1 cellular context compared by ENCODE assay signal in the genomic region with DNA sequence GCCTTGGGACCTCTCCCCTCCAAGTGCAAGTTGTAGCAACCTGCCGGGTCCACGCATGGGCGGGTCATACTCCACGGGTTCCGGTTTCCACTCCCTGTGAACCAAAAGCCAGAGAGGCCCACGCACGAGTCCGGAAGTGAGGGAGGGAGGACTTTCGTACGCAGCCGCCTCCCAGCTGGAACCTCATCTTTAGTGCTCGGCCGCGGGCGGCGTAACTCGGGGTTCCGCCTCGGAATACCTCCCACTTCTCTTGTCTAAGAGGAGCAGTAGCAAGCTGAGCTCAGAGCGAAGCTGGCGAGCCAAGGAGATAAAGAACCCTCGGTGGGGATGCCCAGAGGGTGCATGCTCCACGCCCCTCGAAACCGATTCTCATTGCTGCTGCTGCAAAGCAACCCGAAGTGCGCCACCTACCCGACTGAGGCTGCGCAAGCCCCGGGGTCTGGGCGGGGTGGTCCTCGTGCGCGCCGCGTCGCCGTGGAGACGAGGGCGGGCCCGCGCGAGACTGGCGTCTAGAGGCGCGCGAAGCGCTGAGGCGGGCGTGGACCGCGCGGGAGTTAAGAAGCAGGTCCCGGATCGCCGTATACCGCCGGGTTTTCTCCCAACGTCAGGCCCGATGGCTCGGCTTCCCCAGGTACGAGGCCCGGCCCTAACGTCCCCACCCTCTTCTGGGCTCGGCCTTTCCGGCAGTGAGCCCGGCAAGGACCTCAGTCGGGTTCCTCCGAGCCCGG.
TF ChIP-seq lines count a peak whose summit lies in the region.

Gene SFI1 (plus strand): TSS at position 530 of the 728 bp plus-strand sequence. CDS start 11,749 bp downstream, outside the sequence.

TF ChIP-seq in HEK293, 187 proteins besides CTCF, POLR2A, EP300 and RAD21 (continued from another document and continues in another):
- TF ChIP-seq INSM2 (tag by site-specific recombination; IDR thresholded peaks at IDR 0.05), result no peak; the same call in 1 of the 2 replicates
- no peak for TF ChIP-seq ZNF48 (tag by site-specific recombination; IDR thresholded peaks at IDR 0.05)
- no peak for TF ChIP-seq ZNF155 (tag by site-specific recombination; IDR thresholded peaks at IDR 0.05)
- TF ChIP-seq ZFP37 (tag by site-specific recombination; IDR thresholded peaks at IDR 0.05), result 0 out of 2 replicates have a peak, but pooled peaks have one; percentile 39
- TF ChIP-seq ZSCAN5A (tag by site-specific recombination; IDR thresholded peaks at IDR 0.05), result peak; percentile 7; the same call in 1 of the 2 replicates
- TF ChIP-seq ZNF510 (tag by site-specific recombination; IDR thresholded peaks at IDR 0.05; ENCODE audit: insufficient replicate concordance), result no peak
- TF ChIP-seq TRIM28 (IDR thresholded peaks at IDR 0.05; ENCODE audit: borderline replicate concordance, low read length), result no peak
- TF ChIP-seq ZNF133 (tag by site-specific recombination; IDR thresholded peaks at IDR 0.05), result no peak
- peak; percentile 59; the same call in 1 of the 2 replicates for TF ChIP-seq KLF16 (tag by site-specific recombination; IDR thresholded peaks at IDR 0.05)
- no peak for TF ChIP-seq ZNF239 (tag by site-specific recombination; IDR thresholded peaks at IDR 0.05)
- TF ChIP-seq, protein P1, sequence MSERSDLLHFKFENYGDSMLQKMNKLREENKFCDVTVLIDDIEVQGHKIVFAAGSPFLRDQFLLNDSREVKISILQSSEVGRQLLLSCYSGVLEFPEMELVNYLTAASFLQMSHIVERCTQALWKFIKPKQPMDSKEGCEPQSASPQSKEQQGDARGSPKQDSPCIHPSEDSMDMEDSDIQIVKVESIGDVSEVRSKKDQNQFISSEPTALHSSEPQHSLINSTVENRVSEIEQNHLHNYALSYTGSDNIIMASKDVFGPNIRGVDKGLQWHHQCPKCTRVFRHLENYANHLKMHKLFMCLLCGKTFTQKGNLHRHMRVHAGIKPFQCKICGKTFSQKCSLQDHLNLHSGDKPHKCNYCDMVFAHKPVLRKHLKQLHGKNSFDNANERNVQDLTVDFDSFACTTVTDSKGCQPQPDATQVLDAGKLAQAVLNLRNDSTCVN (tag by site-specific recombination; optimal IDR thresholded peaks at IDR 0.05), result peak; percentile 98
- TF ChIP-seq ZNF398 (tag by site-specific recombination; IDR thresholded peaks at IDR 0.05), result peak; percentile 65
- 0 out of 2 replicates have a peak, but pooled peaks have one; percentile 56 for TF ChIP-seq ZBTB20 (tag by site-specific recombination; IDR thresholded peaks at IDR 0.05)
- TF ChIP-seq ZNF777 (tag by site-specific recombination; IDR thresholded peaks at IDR 0.05; ENCODE audit: borderline replicate concordance), result no peak; the same call in 1 of the 2 replicates
- TF ChIP-seq ZNF600 (tag by site-specific recombination; IDR thresholded peaks at IDR 0.05), result 0 out of 2 replicates have a peak, but pooled peaks have one; percentile 7
- no peak for TF ChIP-seq REPIN1 (tag by site-specific recombination; IDR thresholded peaks at IDR 0.05; ENCODE audit: low read depth)
- peak; percentile 76 for TF ChIP-seq ZBTB10 (tag by site-specific recombination; IDR thresholded peaks at IDR 0.05)
- TF ChIP-seq ZNF2 (tag by site-specific recombination; IDR thresholded peaks at IDR 0.05), result 0 out of 2 replicates have a peak, but pooled peaks have one; percentile 17
- TF ChIP-seq ZNF677 (tag by site-specific recombination; IDR thresholded peaks at IDR 0.05), result no peak
- TF ChIP-seq ZNF791 (tag by site-specific recombination; IDR thresholded peaks at IDR 0.05), result no peak
- TF ChIP-seq, protein P2, sequence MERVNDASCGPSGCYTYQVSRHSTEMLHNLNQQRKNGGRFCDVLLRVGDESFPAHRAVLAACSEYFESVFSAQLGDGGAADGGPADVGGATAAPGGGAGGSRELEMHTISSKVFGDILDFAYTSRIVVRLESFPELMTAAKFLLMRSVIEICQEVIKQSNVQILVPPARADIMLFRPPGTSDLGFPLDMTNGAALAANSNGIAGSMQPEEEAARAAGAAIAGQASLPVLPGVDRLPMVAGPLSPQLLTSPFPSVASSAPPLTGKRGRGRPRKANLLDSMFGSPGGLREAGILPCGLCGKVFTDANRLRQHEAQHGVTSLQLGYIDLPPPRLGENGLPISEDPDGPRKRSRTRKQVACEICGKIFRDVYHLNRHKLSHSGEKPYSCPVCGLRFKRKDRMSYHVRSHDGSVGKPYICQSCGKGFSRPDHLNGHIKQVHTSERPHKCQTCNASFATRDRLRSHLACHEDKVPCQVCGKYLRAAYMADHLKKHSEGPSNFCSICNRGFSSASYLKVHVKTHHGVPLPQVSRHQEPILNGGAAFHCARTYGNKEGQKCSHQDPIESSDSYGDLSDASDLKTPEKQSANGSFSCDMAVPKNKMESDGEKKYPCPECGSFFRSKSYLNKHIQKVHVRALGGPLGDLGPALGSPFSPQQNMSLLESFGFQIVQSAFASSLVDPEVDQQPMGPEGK (tag by site-specific recombination; IDR thresholded peaks at IDR 0.05), result peak; percentile 49
- TF ChIP-seq PRDM4 (tag by site-specific recombination; IDR thresholded peaks at IDR 0.05), result peak; percentile 64; the same call in 1 of the 2 replicates
- peak; percentile 85 for TF ChIP-seq ZBTB11 (tag by site-specific recombination; conservative IDR thresholded peaks at IDR 0.05; ENCODE audit: low read depth)
- TF ChIP-seq EGR2 (tag by site-specific recombination; IDR thresholded peaks at IDR 0.05; ENCODE audit: low read depth), result peak; percentile 65; the same call in 1 of the 2 replicates
- TF ChIP-seq KLF7 (tag by site-specific recombination; IDR thresholded peaks at IDR 0.05; ENCODE audit: borderline replicate concordance), result no peak
- 0 out of 2 replicates have a peak, but pooled peaks have one; percentile 14 for TF ChIP-seq ZNF76 (tag by site-specific recombination; IDR thresholded peaks at IDR 0.05; ENCODE audit: borderline replicate concordance, low read depth)
- no peak for TF ChIP-seq ZNF701 (tag by site-specific recombination; IDR thresholded peaks at IDR 0.05)
- no peak; the same call in 1 of the 2 replicates for TF ChIP-seq ZNF24 (tag by site-specific recombination; IDR thresholded peaks at IDR 0.05)
- TF ChIP-seq ZNF473 (tag by site-specific recombination; IDR thresholded peaks at IDR 0.05), result no peak
- TF ChIP-seq SP2 (tag by site-specific recombination; IDR thresholded peaks at IDR 0.05), result peak; percentile 81
- TF ChIP-seq ZNF654 (tag by site-specific recombination; IDR thresholded peaks at IDR 0.05; ENCODE audit: low read depth), result no peak
- TF ChIP-seq ZNF704 (tag by site-specific recombination; IDR thresholded peaks at IDR 0.05), result no peak
- TF ChIP-seq ZNF266 (tag by site-specific recombination; IDR thresholded peaks at IDR 0.05; ENCODE audit: low read depth), result no peak
- TF ChIP-seq ZNF341 (tag by site-specific recombination; IDR thresholded peaks at IDR 0.05; ENCODE audit: low read depth), result peak; percentile 77
- no peak for TF ChIP-seq ZNF571 (tag by site-specific recombination; IDR thresholded peaks at IDR 0.05)
